ENCODE assay signal across 23 cellular contexts in the genomic region with DNA sequence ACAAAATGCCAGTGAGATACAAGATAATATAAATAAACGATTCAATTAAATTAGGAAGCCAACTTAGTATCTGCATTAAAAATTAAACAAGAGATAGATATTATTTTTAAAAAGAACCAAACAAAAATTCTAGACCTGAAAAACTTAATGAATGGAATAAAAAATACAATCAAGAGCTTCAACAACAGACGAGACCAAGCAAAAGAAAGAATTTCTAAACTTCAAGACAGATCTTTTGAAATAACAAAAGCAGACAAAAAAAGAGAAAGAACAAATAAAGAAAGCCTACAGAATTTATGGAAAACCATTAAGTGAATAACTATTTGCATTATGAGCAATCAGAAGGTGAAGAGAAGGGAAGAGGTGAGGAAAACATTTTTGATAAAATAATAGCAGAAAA.
A peak's percentile ranks its signal among the peaks of the same experiment; 100 is the strongest.
DNase-seq lines count a peak whose midpoint lies in the region; ATAC-seq, FAIRE-seq and TF ChIP-seq lines count a peak whose summit lies in the region.
"Had no signal": no experiment of that assay in that cellular context is flagged by ENCODE, and none has a peak within 500 bp of the region (broad histone marks: within the 10 kb centered on the region; RNA-seq: fewer than 3 reads in every experiment).

No MANE protein-coding gene starts in this region.

- ATAC-seq in HepG2, result no peak
- ATAC-seq in right lobe of liver, result no peak
- ATAC-seq in PC-3, result no peak
- no peak for ATAC-seq in upper lobe of right lung
- ATAC-seq: A549; CD8-positive, alpha-beta T cell; GM12878 had no signal

- H3K9me3 ChIP-seq in HepG2 (ENCODE audit: low read length), result peaks cover 16% of the 10 kb centered on the region; the same call in 1 of the 2 replicates
- H3K9me3 ChIP-seq in right lobe of liver, result no peaks in the 10 kb centered on the region
- peaks cover 30% of the 10 kb centered on the region for H3K9me3 ChIP-seq in adipocyte (ENCODE audit: control insufficient read depth, low read length)
- H3K9me3 ChIP-seq in PC-3 (ENCODE audit: low read length), result 0 out of 2 replicates have a peak, but pooled peaks cover 4% of the 10 kb centered on the region
- no peaks in the 10 kb centered on the region for H3K9me3 ChIP-seq in upper lobe of right lung

- H2AFZ ChIP-seq in HepG2 (ENCODE audit: low read length), result no peak overlapping the region
- no peak overlapping the region for H2AFZ ChIP-seq in PC-3 (ENCODE audit: low read length)

- 1% methylated on average over 2 of the region's 2 CpGs for WGBS in HepG2 (ENCODE audit: low lambda C conversion rate)
- WGBS in right lobe of liver (ENCODE audit: insufficient coverage, low coverage, low lambda C conversion rate, missing lambda C conversion rate), result 66% methylated on average over 2 of the region's 2 CpGs

- no TSS peak for BruUV-seq in HepG2 (replicated peaks; lab: Mats Ljungman, UMichigan)
- BruUV-seq in PC-3 (replicated peaks; lab: Mats Ljungman, UMichigan), result no TSS peak

- H4K20me1 ChIP-seq in HepG2 (ENCODE audit: insufficient read depth, low read length) (no peaks in the 10 kb centered on the region), PC-3 (ENCODE audit: low read length) (no peaks in the 10 kb centered on the region)
- H4K20me1 ChIP-seq: BLaER1 treated with 17β-estradiol and CSF1 and Interleukin-3, amounts not matched to agents 10 nM and 100 nM had no signal

- no peak for TF ChIP-seq RAD21 in HepG2 (CRISPR knock-in tag; IDR thresholded peaks at IDR 0.05)

- in situ Hi-C loops in HepG2 (cut with HindIII; ENCODE audit: extremely low pct_ligation_motif_present, low pct_unique_long_range_greater_than_20kb), result no loop called here

- no peaks in the 10 kb centered on the region for H3K4me1 ChIP-seq in HepG2 (ENCODE audit: insufficient read depth, low read length)
- H3K4me1 ChIP-seq in right lobe of liver, result no peaks in the 10 kb centered on the region
- no peaks in the 10 kb centered on the region for H3K4me1 ChIP-seq in adipocyte (ENCODE audit: control insufficient read depth, insufficient read depth, low read length)
- no peaks in the 10 kb centered on the region for H3K4me1 ChIP-seq in PC-3 (ENCODE audit: insufficient read depth, low read length)
- H3K4me1 ChIP-seq in upper lobe of right lung, result no peaks in the 10 kb centered on the region
- H3K4me1 ChIP-seq: A549; BLaER1 treated with 17β-estradiol and CSF1 and Interleukin-3, amounts not matched to agents 10 nM and 100 nM; Caco-2 had no signal

- intact Hi-C loops in HepG2 (cut with micrococcal nuclease; ENCODE audit: unreplicated experiment) (no loop called here), right lobe of liver (cut with DNase I) (no loop called here), PC-3 (cut with micrococcal nuclease) (no loop called here), upper lobe of right lung (cut with DNase I) (no loop called here)

- H3F3A ChIP-seq in PC-3 (ENCODE audit: low read length, unreplicated experiment), result no peaks in the 10 kb centered on the region

- H3K4me2 ChIP-seq in HepG2 (ENCODE audit: low read depth, low read length), result no peak overlapping the region
- no peak overlapping the region for H3K4me2 ChIP-seq in PC-3 (ENCODE audit: low read length)
- H3K4me2 ChIP-seq: A549; BLaER1 treated with 17β-estradiol and CSF1 and Interleukin-3, amounts not matched to agents 10 nM and 100 nM had no signal

- H3K9ac ChIP-seq in HepG2 (ENCODE audit: insufficient read depth, low read depth, low read length) (no peak overlapping the region), adipocyte (ENCODE audit: low read length) (no peak overlapping the region), PC-3 (ENCODE audit: low read length) (no peak overlapping the region)
- H3K9ac ChIP-seq: BLaER1 treated with 17β-estradiol and CSF1 and Interleukin-3, amounts not matched to agents 10 nM and 100 nM had no signal

- no peak overlapping the region for H3K27ac ChIP-seq in HepG2 (ENCODE audit: extremely low read length, insufficient read depth, low read length)
- no peak overlapping the region for H3K27ac ChIP-seq in right lobe of liver
- no peak overlapping the region for H3K27ac ChIP-seq in PC-3 (ENCODE audit: low read length)
- H3K27ac ChIP-seq in upper lobe of right lung, result no peak overlapping the region
- H3K27ac ChIP-seq: 22Rv1; A549; BLaER1 treated with 17β-estradiol and CSF1 and Interleukin-3, amounts not matched to agents 10 nM and 100 nM; C4-2B had no signal

- H3K79me2 ChIP-seq in HepG2 (ENCODE audit: insufficient read depth, low read length) (no peaks in the 10 kb centered on the region), PC-3 (ENCODE audit: low read length) (no peaks in the 10 kb centered on the region)

- H3K27me3 ChIP-seq in HepG2 (ENCODE audit: control insufficient read depth in 1 of 2, insufficient read depth in 2 of 2, low read length in 2 of 2), result no peaks in the 10 kb centered on the region
- H3K27me3 ChIP-seq in right lobe of liver, result no peaks in the 10 kb centered on the region
- H3K27me3 ChIP-seq in adipocyte (replicated peaks; ENCODE audit: control insufficient read depth, insufficient read depth, low read length), result no peaks in the 10 kb centered on the region
- no peaks in the 10 kb centered on the region for H3K27me3 ChIP-seq in PC-3 (ENCODE audit: low read length)
- no peaks in the 10 kb centered on the region for H3K27me3 ChIP-seq in upper lobe of right lung
- H3K27me3 ChIP-seq: BLaER1 treated with 17β-estradiol and CSF1 and Interleukin-3, amounts not matched to agents 10 nM and 100 nM had no signal

- TF ChIP-seq CTCF in HepG2 (CRISPR knock-in tag; IDR thresholded peaks at IDR 0.05) (no peak), right lobe of liver (IDR thresholded peaks at IDR 0.05) (no peak), PC-3 (conservative IDR thresholded peaks at IDR 0.05; ENCODE audit: low read depth, low read length) (no peak), upper lobe of right lung (IDR thresholded peaks at IDR 0.05) (no peak)

- FAIRE-seq in HepG2 (lab: Jason Lieb, UNC), result no peak
- FAIRE-seq: A549, GM12878, GM12892, GM18507 had no signal

- DNase-seq in HepG2 (ENCODE audit: low spot score), result no peak
- DNase-seq in right lobe of liver, result no peak
- no peak for DNase-seq in adipocyte (ENCODE audit: low read depth)
- no peak for DNase-seq in PC-3
- no peak for DNase-seq in upper lobe of right lung
- DNase-seq: AML-193; Caco-2; CD4-positive, alpha-beta T cell; CD8-positive, alpha-beta T cell; DMS 273 treated with DMSO at 0.1 percent for 48 hours; DMS153; DMS53; DMS79; DND-41; EL; GDM1 had no signal

- POLR2A ChIA-PET in HepG2 (lab: Yijun Ruan, JAX), result no interaction called here
- POLR2A ChIA-PET in PC-3 (lab: Charles Lee; ENCODE audit: unreplicated experiment), result no interaction called here

- TF ChIP-seq POLR2A in HepG2 (IDR thresholded peaks at IDR 0.05; ENCODE audit: insufficient read depth in 1 of 2, low read depth in 2 of 2, low read length in 2 of 2), result no peak
- TF ChIP-seq POLR2A in right lobe of liver (IDR thresholded peaks at IDR 0.05), result no peak

- TF ChIP-seq EP300 in HepG2 (IDR thresholded peaks at IDR 0.05; ENCODE audit: low read depth in 2 of 2, low read length in 2 of 2) (no peak), HepG2 (CRISPR knock-in tag; IDR thresholded peaks at IDR 0.05; ENCODE audit: borderline replicate concordance) (no peak)

- H3K9me2 ChIP-seq in PC-3 (replicated peaks; ENCODE audit: low read length), result no peaks in the 10 kb centered on the region

- CTCF ChIA-PET in HepG2 (lab: Yijun Ruan, JAX; ENCODE audit: low intra/inter-chr PET ratio, low total read pairs) (no interaction called here), PC-3 (lab: Charles Lee) (no interaction called here)

- H3K36me3 ChIP-seq in HepG2 (replicated peaks in 1 of 2; ENCODE audit: control insufficient read depth in 1 of 2, insufficient read depth in 2 of 2, low read length in 2 of 2), result no peaks in the 10 kb centered on the region
- no peaks in the 10 kb centered on the region for H3K36me3 ChIP-seq in right lobe of liver
- no peaks in the 10 kb centered on the region for H3K36me3 ChIP-seq in adipocyte (ENCODE audit: control insufficient read depth, insufficient read depth, low read length, severe bottlenecking)
- no peaks in the 10 kb centered on the region for H3K36me3 ChIP-seq in PC-3 (ENCODE audit: low read depth, low read length)
- no peaks in the 10 kb centered on the region for H3K36me3 ChIP-seq in upper lobe of right lung
- H3K36me3 ChIP-seq: BLaER1 treated with 17β-estradiol and CSF1 and Interleukin-3, amounts not matched to agents 10 nM and 100 nM had no signal

- H3K4me3 ChIP-seq in HepG2 (replicated peaks in 1 of 3; ENCODE audit: insufficient read depth in 1 of 3, low read depth in 2 of 3, low read length in 3 of 3) (no peak overlapping the region), right lobe of liver (no peak overlapping the region), adipocyte (ENCODE audit: low read length) (peak overlapping the region; percentile 27), PC-3 (ENCODE audit: low read length) (no peak overlapping the region), upper lobe of right lung (no peak overlapping the region)
- H3K4me3 ChIP-seq: A549; BLaER1 treated with 17β-estradiol and CSF1 and Interleukin-3, amounts not matched to agents 10 nM and 100 nM; GM12878 had no signal

TF ChIP-seq in HepG2, 621 proteins besides CTCF, POLR2A, EP300 and RAD21 (continues in another document):
- TF ChIP-seq TMF1 (CRISPR knock-in tag; IDR thresholded peaks at IDR 0.05; ENCODE audit: low read depth), result no peak
